7 cellular contexts compared by ENCODE assay signal in the genomic region with DNA sequence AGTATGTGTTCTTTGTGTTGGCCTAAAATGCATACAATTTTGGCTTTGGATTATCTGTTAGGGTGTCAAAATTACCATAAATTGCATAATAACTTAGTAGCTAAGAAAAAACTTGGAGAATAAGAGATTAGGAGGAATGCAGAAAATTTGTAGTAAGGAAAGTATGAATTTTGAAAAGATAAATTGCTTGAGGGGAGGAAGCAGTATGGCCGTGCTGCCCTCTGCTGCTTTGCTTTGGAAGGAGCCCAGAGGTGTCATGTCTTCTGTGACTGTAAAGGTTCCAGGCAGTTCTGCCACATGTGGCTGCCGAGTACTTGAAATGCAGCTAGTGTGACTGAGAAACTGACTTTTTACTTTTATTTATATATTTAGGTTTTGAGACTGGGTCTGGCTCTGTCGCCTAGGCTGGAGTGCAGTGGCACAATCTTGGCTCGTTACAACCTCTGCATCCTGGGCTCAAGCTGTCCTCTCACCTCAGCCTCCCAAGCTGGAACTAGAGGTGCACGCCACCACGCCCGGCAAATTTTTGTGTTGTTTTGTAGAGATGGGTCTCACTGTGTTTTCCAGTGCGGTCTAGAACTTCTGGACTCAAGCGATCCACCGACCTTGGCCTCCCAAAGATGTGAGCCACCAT. TPM values are rescaled to one million over a fixed set of nuclear protein-coding genes. Genes with fewer than 3 reads are reported as not detected.
DNase-seq lines count a peak whose midpoint lies in the region; FAIRE-seq and TF ChIP-seq lines count a peak whose summit lies in the region.

No MANE protein-coding gene starts in this region.

- H3K27ac ChIP-seq in VCaP, result peak overlapping the region; percentile 89

- peaks cover 12% of the 10 kb centered on the region for H3K36me3 ChIP-seq in bronchial epithelial cell (ENCODE audit: control insufficient read depth, insufficient read depth, low read length)

- no peak for FAIRE-seq in bronchial epithelial cell (lab: Jason Lieb, UNC)

- TF ChIP-seq CTCF in LNCaP clone FGC (IDR thresholded peaks at IDR 0.05; ENCODE audit: control insufficient read depth, extremely low read depth, insufficient read depth) (peak; percentile 87), VCaP (conservative IDR thresholded peaks at IDR 0.05) (peak; percentile 89), bronchial epithelial cell (IDR thresholded peaks at IDR 0.05; ENCODE audit: insufficient read depth, low read length, severe bottlenecking) (peak; percentile 84)

- H3K27me3 ChIP-seq in bronchial epithelial cell (ENCODE audit: control insufficient read depth, insufficient read depth, low read length), result no peaks in the 10 kb centered on the region

- peak overlapping the region; percentile 14 for H3K4me3 ChIP-seq in GM08714 (ENCODE audit: low read length)
- peak overlapping the region; percentile 95 for H3K4me3 ChIP-seq in LNCaP clone FGC (ENCODE audit: low read depth, low read length)
- no peak overlapping the region for H3K4me3 ChIP-seq in bronchial epithelial cell (ENCODE audit: low read depth, low read length)

- DNase-seq in LNCaP clone FGC (ENCODE audit: low read depth) (no peak), bronchial epithelial cell (ENCODE audit: low read depth) (peak; percentile 46), kidney tubule cell (ENCODE audit: low spot score) (peak; percentile 59), NCI-H526 treated with DMSO at 0.1 percent for 48 hours (lab: John Stamatoyannopoulos, UW) (no peak)
- DNase-seq in stimulated activated CD4-positive, alpha-beta T cell treated with anti-CD3 and anti-CD28 coated beads, TNF-alpha, amount 100 ng/mL, for 48 hours (ENCODE audit: low read depth in 3 of 3), result peak; percentile 43

RNA-seq across cellular contexts. Expression of gene ADSL, which starts 1.8 kb away (rescaled TPM):
- total RNA-seq in bronchial epithelial cell, result 57.1 and 110 TPM in 2 replicates

RNA-seq across cellular contexts. Expression of gene SGSM3, which starts 22.3 kb away (rescaled TPM):
- 45.5 and 65.5 TPM in 2 replicates for total RNA-seq in bronchial epithelial cell

Comparison
In these comparisons a context has a peak if more than half of its experiments do, and no peak if none do; other contexts are left out.
1. DNase-seq: peak in bronchial epithelial cell (single experiment), kidney tubule cell (single experiment) and stimulated activated CD4-positive, alpha-beta T cell treated with anti-CD3 and anti-CD28 coated beads, TNF-alpha, amount 100 ng/mL, for 48 hours (3 of 3); none in LNCaP clone FGC (single experiment) and NCI-H526 treated with DMSO at 0.1 percent for 48 hours (single experiment).
2. Peak in every context shown above with its lines, with median percentiles within 50 percentile points of each other: CTCF ChIP-seq.